16 cellular contexts compared by ENCODE assay signal in the genomic region with DNA sequence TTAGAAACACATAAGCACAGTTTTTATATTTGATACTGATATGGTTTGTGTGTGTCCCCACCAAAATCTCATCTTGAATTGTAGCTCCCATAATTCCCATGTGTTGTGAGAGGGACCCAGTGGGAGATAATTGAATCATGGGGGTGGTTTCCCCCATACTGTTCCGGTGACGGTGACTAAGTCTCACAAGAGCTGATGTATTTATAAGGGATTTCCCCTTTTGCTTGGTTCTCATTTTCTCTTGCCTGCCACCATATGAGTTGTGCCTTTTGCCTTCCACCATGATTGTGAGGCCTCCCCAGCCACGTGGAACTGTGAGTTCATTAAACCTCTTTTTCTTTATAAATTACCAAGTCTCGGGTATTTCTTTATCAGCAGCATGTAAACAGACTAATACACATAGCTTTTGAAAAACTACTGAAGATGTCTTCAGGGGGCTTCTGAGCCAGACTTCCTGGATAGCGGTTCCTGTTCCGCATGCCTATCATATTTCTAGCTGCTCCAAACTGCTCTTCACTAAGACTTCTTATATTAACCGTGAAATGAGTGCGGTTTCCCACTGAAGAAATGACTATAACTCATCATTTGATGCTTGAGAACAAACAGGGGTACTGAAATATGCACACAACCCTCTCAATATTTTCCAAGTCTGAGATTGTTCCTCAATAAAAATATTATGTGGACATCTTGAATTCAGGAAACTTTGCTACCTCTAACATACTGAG.
DNase-seq lines count a peak whose midpoint lies in the region; ATAC-seq and TF ChIP-seq lines count a peak whose summit lies in the region.
"Had no signal": no experiment of that assay in that cellular context is flagged by ENCODE, and none has a peak within 500 bp of the region (broad histone marks: within the 10 kb centered on the region; RNA-seq: fewer than 3 reads in every experiment).

No MANE protein-coding gene starts in this region.

- in situ Hi-C loops in gastrocnemius medialis (cut with MboI; ENCODE audit: low sequenced_read_pairs in 4 of 4): no loop called here

- TF ChIP-seq CTCF in gastrocnemius medialis (IDR thresholded peaks at IDR 0.05 in 4 of 5, conservative IDR thresholded peaks at IDR 0.05 in 1 of 5): no peak

- no peaks in the 10 kb centered on the region for H3K36me3 ChIP-seq in gastrocnemius medialis

- no peak overlapping the region for H3K27ac Mint-ChIP-seq in activated T-helper 17 cell treated with anti-CD3 and anti-CD28 coated beads, Interleukin-2, amount 50 U/mL, for 72 hours
- H3K27ac Mint-ChIP-seq: CD4-positive, alpha-beta T cell; HFFc6 had no signal

- peaks cover 3% of the 10 kb centered on the region for H3K27me3 Mint-ChIP-seq in activated T-helper 17 cell treated with anti-CD3 and anti-CD28 coated beads, Interleukin-2, amount 50 U/mL, for 72 hours
- H3K27me3 Mint-ChIP-seq: CD4-positive, alpha-beta T cell had no signal

- no peak overlapping the region for H3K27ac ChIP-seq in gastrocnemius medialis
- H3K27ac ChIP-seq: C4-2B had no signal

- intact Hi-C loops in gastrocnemius medialis (cut with DNase I; ENCODE audit: low total_unique reads): no loop called here

- peak; percentile 65 for ATAC-seq in activated T-helper 17 cell treated with anti-CD3 and anti-CD28 coated beads, Interleukin-2, amount 50 U/mL, for 72 hours (replicated peaks)
- ATAC-seq in gastrocnemius medialis (no peak), HG03135 (IDR thresholded peaks at IDR 0.05; ENCODE audit: unreplicated experiment) (no peak)
- ATAC-seq: HCT116 had no signal

- H3K4me3 Mint-ChIP-seq in activated T-helper 17 cell treated with anti-CD3 and anti-CD28 coated beads, Interleukin-2, amount 50 U/mL, for 72 hours: no peak overlapping the region
- H3K4me3 Mint-ChIP-seq: CD4-positive, alpha-beta T cell; HFFc6 had no signal

- H3K9me3 Mint-ChIP-seq in activated T-helper 17 cell treated with anti-CD3 and anti-CD28 coated beads, Interleukin-2, amount 50 U/mL, for 72 hours: peaks cover 4% of the 10 kb centered on the region
- H3K9me3 Mint-ChIP-seq: HFFc6 had no signal

- H3K4me3 ChIP-seq in gastrocnemius medialis: no peak overlapping the region

- no peaks in the 10 kb centered on the region for H3K36me3 Mint-ChIP-seq in activated T-helper 17 cell treated with anti-CD3 and anti-CD28 coated beads, Interleukin-2, amount 50 U/mL, for 72 hours (ENCODE audit: low read depth)

- no peaks in the 10 kb centered on the region for H3K4me1 ChIP-seq in gastrocnemius medialis
- H3K4me1 ChIP-seq: Caco-2 had no signal

- H3K9me3 ChIP-seq in gastrocnemius medialis: no peaks in the 10 kb centered on the region
- H3K9me3 ChIP-seq: Caco-2 had no signal

- H3K27me3 ChIP-seq in gastrocnemius medialis: no peaks in the 10 kb centered on the region

- DNase-seq in EL (peak; percentile 37), RPMI7951 (ENCODE audit: low read depth) (peak; percentile 76), gastrocnemius medialis (no peak), NCI-H2107 treated with DMSO at 0.1 percent for 48 hours (lab: John Stamatoyannopoulos, UW; ENCODE audit: unreplicated experiment) (no peak), amygdala (lab: John Stamatoyannopoulos, UW) (no peak)
- DNase-seq: AML-193; Caco-2; CD4-positive, alpha-beta T cell; GF-D8; GOT3; H7; HFFc6 had no signal

- no peak for TF ChIP-seq POLR2A in gastrocnemius medialis (IDR thresholded peaks at IDR 0.05)

- no peaks in the 10 kb centered on the region for H3K4me1 Mint-ChIP-seq in activated T-helper 17 cell treated with anti-CD3 and anti-CD28 coated beads, Interleukin-2, amount 50 U/mL, for 72 hours

Comparison
In these comparisons a context has a peak if more than half of its experiments do, and no peak if none do; other contexts are left out.
1. DNase-seq: peak in EL (single experiment) and RPMI7951 (single experiment); none in gastrocnemius medialis (0 of 2), NCI-H2107 treated with DMSO at 0.1 percent for 48 hours (single experiment) and amygdala (0 of 56).